ENCODE assay signal across 8 cellular contexts in the genomic region with DNA sequence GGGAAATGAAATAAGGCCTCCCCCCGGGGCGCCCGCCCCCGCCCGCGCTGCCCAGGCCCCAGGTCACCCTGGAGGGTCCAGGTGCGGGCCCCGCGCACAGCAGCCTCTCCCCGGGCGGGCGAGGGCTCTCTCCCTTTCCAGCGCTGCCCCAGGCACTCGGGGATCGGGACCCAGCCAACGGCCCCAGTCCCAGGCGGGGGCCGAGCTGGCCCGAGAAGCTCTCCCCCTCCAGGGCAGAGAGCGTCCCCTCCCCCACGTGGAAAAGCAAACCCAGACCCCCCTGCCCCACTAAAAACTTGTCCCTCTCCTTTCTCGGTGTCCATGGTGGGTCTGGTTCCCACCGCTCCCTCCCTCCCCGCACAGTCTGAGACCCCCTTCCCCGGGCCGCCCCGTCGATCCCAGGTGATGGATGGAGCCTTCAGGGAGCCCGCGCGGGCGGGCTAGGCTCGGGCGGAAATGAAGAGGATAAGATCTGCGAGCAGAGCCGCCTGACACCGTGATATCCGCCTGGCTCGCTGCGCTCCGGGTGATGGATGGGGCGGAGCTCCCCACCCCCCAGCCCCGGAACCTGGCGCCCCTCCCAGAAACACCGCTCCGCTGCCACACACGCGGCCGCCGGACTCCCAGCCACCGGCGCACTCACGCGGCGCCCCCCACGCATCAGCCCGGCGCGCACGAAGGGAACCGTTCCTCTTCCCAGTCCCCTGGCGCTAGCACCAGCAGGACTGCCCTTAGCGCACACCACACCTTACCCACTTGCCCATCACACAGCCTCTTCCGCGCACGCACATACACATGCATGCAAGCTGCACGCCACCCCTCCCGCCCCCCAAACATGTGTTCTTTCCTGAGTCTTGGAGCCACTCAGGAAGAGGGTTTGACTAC.
DNase-seq lines count a peak whose midpoint lies in the region; ATAC-seq, FAIRE-seq and TF ChIP-seq lines count a peak whose summit lies in the region.

No MANE protein-coding gene starts in this region.

- H3K27me3 ChIP-seq in HUES64 (ENCODE audit: insufficient read depth, low read length) = peaks cover 56% of the 10 kb centered on the region

- 81% methylated on average over 32 of the region's 68 CpGs for WGBS in A549 (ENCODE audit: missing lambda C conversion rate)
- 4% methylated on average over 68 of the region's 68 CpGs for WGBS in HUES64
- WGBS in mesodermal cell (ENCODE audit: insufficient coverage in 2 of 2), 2 experiments = 5 to 10% methylated on average over 16 to 53 of the region's 68 CpGs

- H3K27ac ChIP-seq in A549 = peak overlapping the region; percentile 90 to 93
- no peak overlapping the region for H3K27ac ChIP-seq in HUES64 (ENCODE audit: low read depth, low read length)
- H3K27ac ChIP-seq in mesodermal cell (ENCODE audit: low read depth, low read length, severe bottlenecking) = no peak overlapping the region

- H3K4me2 ChIP-seq in A549 = peak overlapping the region; percentile 70

- H3K36me3 ChIP-seq in HUES64 (ENCODE audit: insufficient read depth, low read length) = no peaks in the 10 kb centered on the region
- no peaks in the 10 kb centered on the region for H3K36me3 ChIP-seq in mesodermal cell (ENCODE audit: control insufficient read depth, insufficient read depth, low read length)

- POLR2A ChIA-PET in A549 (lab: Yijun Ruan, JAX) = interaction anchor here (0.6 kb wide), 1 partner anchor 10 kb away, joined by 3 read pairs; no protein-coding TSS in a partner anchor

- no peak overlapping the region; the same call in 1 of the 2 replicates for H3K9ac ChIP-seq in HUES64 (ENCODE audit: low read depth, low read length)

- ATAC-seq in A549 = peak; percentile 52 to 75
- ATAC-seq in GM18909 (IDR thresholded peaks at IDR 0.05; ENCODE audit: poor library complexity, unreplicated experiment) = peak; percentile 36

- no peaks in the 10 kb centered on the region for H3K9me3 ChIP-seq in A549
- H3K9me3 ChIP-seq in HUES64 (ENCODE audit: insufficient read depth, low read depth, low read length) = no peaks in the 10 kb centered on the region; the same call in 1 of the 2 replicates
- no peaks in the 10 kb centered on the region for H3K9me3 ChIP-seq in mesodermal cell (ENCODE audit: control insufficient read depth, low read length)

- peak overlapping the region; percentile 86 for H3K4me3 ChIP-seq in A549
- H3K4me3 ChIP-seq in HUES64 (ENCODE audit: low read length) = peak overlapping the region; percentile 64
- peak overlapping the region; percentile 61 for H3K4me3 ChIP-seq in mesodermal cell (ENCODE audit: extremely low read depth, insufficient read depth, low read length, poor library complexity, severe bottlenecking)

- TF ChIP-seq EP300 in A549 (IDR thresholded peaks at IDR 0.05) = no peak

- CTCF ChIA-PET in A549 (lab: Yijun Ruan, JAX) = interaction anchor here (1.0 to 3.7 kb wide), 4 partner anchors 17 to 59 kb away, joined by 3 to 24 read pairs (median 4); no protein-coding TSS in a partner anchor

- 0 out of 3 replicates have a peak, but pooled peaks cover 5% of the 10 kb centered on the region for H3K4me1 ChIP-seq in A549
- H3K4me1 ChIP-seq in HUES64 (ENCODE audit: insufficient read depth, low read length) = peaks cover 8% of the 10 kb centered on the region; the same call in 1 of the 2 replicates
- peaks cover 11% of the 10 kb centered on the region for H3K4me1 ChIP-seq in mesodermal cell (ENCODE audit: control insufficient read depth, insufficient read depth, low read length, poor library complexity, severe bottlenecking)

- TF ChIP-seq POLR2A in A549 (IDR thresholded peaks at IDR 0.05; ENCODE audit: low read length) = no peak

- no peak for FAIRE-seq in A549 (lab: Jason Lieb, UNC)

- no peak for TF ChIP-seq RAD21 in A549 (conservative IDR thresholded peaks at IDR 0.05 in 1 of 2, IDR thresholded peaks at IDR 0.05 in 1 of 2)

- TF ChIP-seq CTCF in A549 (IDR thresholded peaks at IDR 0.05) = no peak

- no peak for DNase-seq in A549 (ENCODE audit: low read depth in 1 of 2, low spot score in 1 of 2)
- DNase-seq in activated CD4-positive, CD25-positive, alpha-beta regulatory T cell treated with anti-CD3 and anti-CD28 coated beads, Interleukin-2, amount 50 U/mL, for 16 hours (ENCODE audit: low read depth, low spot score) = peak; percentile 40
- peak; percentile 24 for DNase-seq in cerebellum (ENCODE audit: low spot score)
- peak; percentile 39 to 57 for DNase-seq in stimulated activated CD8-positive, alpha-beta memory T cell treated with anti-CD3 and anti-CD28 coated beads, Interleukin-4, amount 100 ng/mL, for 4 hours (ENCODE audit: low read depth in 2 of 2, low spot score in 1 of 2)
- DNase-seq in hippocampal formation (lab: John Stamatoyannopoulos, UW) = no peak

TF ChIP-seq in A549, 52 proteins besides CTCF, POLR2A, EP300 and RAD21:
- TF ChIP-seq REST (IDR thresholded peaks at IDR 0.05) (no peak), JUN (IDR thresholded peaks at IDR 0.05) (0 out of 5 replicates have a peak, but pooled peaks of 1 of the 2 experiments have one; percentile 16)

Comparison
In these comparisons a context has a peak if more than half of its experiments do, and no peak if none do; other contexts are left out.
1. DNase-seq: peak in activated CD4-positive, CD25-positive, alpha-beta regulatory T cell treated with anti-CD3 and anti-CD28 coated beads, Interleukin-2, amount 50 U/mL, for 16 hours (single experiment), cerebellum (single experiment) and stimulated activated CD8-positive, alpha-beta memory T cell treated with anti-CD3 and anti-CD28 coated beads, Interleukin-4, amount 100 ng/mL, for 4 hours (2 of 2); none in A549 (0 of 2) and hippocampal formation (0 of 2).
2. H3K27ac ChIP-seq: peak in A549 (2 of 2); none in HUES64 (single experiment) and mesodermal cell (single experiment).
3. Peak in every context shown above with its lines, with median percentiles within 50 percentile points of each other: H3K4me3 ChIP-seq.